27 cellular contexts compared by ENCODE assay signal in genomic region chr1:183694035-183694434, GRCh38. TPM values are rescaled to one million over a fixed set of nuclear protein-coding genes. Genes with fewer than 3 reads are reported as not detected.
DNase-seq lines count a peak whose midpoint lies in the region; TF ChIP-seq lines count a peak whose summit lies in the region.
"Had no signal": no experiment of that assay in that cellular context is flagged by ENCODE, and none has a peak within 500 bp of the region (broad histone marks: within the 10 kb centered on the region; RNA-seq: fewer than 3 reads in every experiment).

No MANE protein-coding gene starts in this region.

- H3K27ac Mint-ChIP-seq in mesothelial cell of epicardium, result peak overlapping the region; percentile 69
- no peak overlapping the region for H3K27ac Mint-ChIP-seq in T-helper 2 cell treated with Interferon-gamma antibody and Interleukin-4, amounts not matched to agents 5 μg/mL and 100 μg/mL, for 36 hours
- H3K27ac Mint-ChIP-seq: activated T-cell treated with anti-CD3 and anti-CD28 coated beads, Interleukin-2, amount 50 U/mL, for 24 hours; CD8-positive, alpha-beta T cell had no signal

- H3K4me1 Mint-ChIP-seq in mesothelial cell of epicardium, result peaks cover 60% of the 10 kb centered on the region
- H3K4me1 Mint-ChIP-seq in T-helper 2 cell treated with Interferon-gamma antibody and Interleukin-4, amounts not matched to agents 5 μg/mL and 100 μg/mL, for 36 hours (ENCODE audit: low read depth), result no peaks in the 10 kb centered on the region

- no peaks in the 10 kb centered on the region for H3K36me3 Mint-ChIP-seq in mesothelial cell of epicardium
- no peaks in the 10 kb centered on the region for H3K36me3 Mint-ChIP-seq in T-helper 2 cell treated with Interferon-gamma antibody and Interleukin-4, amounts not matched to agents 5 μg/mL and 100 μg/mL, for 36 hours (ENCODE audit: low read depth)
- H3K36me3 Mint-ChIP-seq: CD8-positive, alpha-beta T cell had no signal

- no peak overlapping the region for H3K4me3 Mint-ChIP-seq in mesothelial cell of epicardium
- H3K4me3 Mint-ChIP-seq in T-helper 2 cell treated with Interferon-gamma antibody and Interleukin-4, amounts not matched to agents 5 μg/mL and 100 μg/mL, for 36 hours, result no peak overlapping the region
- H3K4me3 Mint-ChIP-seq: activated T-cell treated with anti-CD3 and anti-CD28 coated beads, Interleukin-2, amount 50 U/mL, for 24 hours; CD8-positive, alpha-beta T cell; naive thymus-derived CD4-positive, alpha-beta T cell had no signal

- no peaks in the 10 kb centered on the region for H3K9me3 Mint-ChIP-seq in mesothelial cell of epicardium
- H3K9me3 Mint-ChIP-seq in T-helper 2 cell treated with Interferon-gamma antibody and Interleukin-4, amounts not matched to agents 5 μg/mL and 100 μg/mL, for 36 hours, result no peaks in the 10 kb centered on the region
- H3K9me3 Mint-ChIP-seq: activated T-cell treated with anti-CD3 and anti-CD28 coated beads, Interleukin-2, amount 50 U/mL, for 24 hours; CD8-positive, alpha-beta T cell; naive thymus-derived CD4-positive, alpha-beta T cell had no signal

- DNase-seq in Ammon's horn (ENCODE audit: low spot score) (peak; percentile 48), NCI-H69 (lab: John Stamatoyannopoulos, UW) (peak; percentile 20), fibroblast of the aortic adventitia (ENCODE audit: low read depth) (peak; percentile 29), mesothelial cell of epicardium (ENCODE audit: low spot score in 2 of 2, unreplicated experiment in 2 of 2) (no peak), T-helper 1 cell (no peak)
- no peak for DNase-seq in effector CD4-positive, alpha-beta T cell
- DNase-seq in activated CD4-positive, CD25-positive, alpha-beta regulatory T cell treated with anti-CD3 and anti-CD28 coated beads, Interleukin-2, amount 50 U/mL, for 72 hours, result no peak
- DNase-seq in T-helper 2 cell treated with Interferon-gamma antibody and Interleukin-4, amounts not matched to agents 5 μg/mL and 100 μg/mL, for 36 hours (ENCODE audit: low spot score), result no peak
- DNase-seq: activated CD4-positive, alpha-beta T cell treated with anti-CD3 and anti-CD28 coated beads for 4 hours; activated T-cell treated with anti-CD3 and anti-CD28 coated beads, Interleukin-2, amount 50 U/mL, for 24 hours; AML-193; CD8-positive, alpha-beta T cell; GF-D8; H7; left colon; naive thymus-derived CD4-positive, alpha-beta T cell; NCI-H1436 treated with DMSO at 0.1 percent for 48 hours; NCI-H510A; stimulated activated CD4-positive, alpha-beta T cell treated with anti-CD3 and anti-CD28 coated beads, Interleukin-12 subunit alpha, Interleukin-12 subunit beta, amount 100 ng/mL, for 4 hours; stimulated activated CD4-positive, alpha-beta T cell treated with anti-CD3 and anti-CD28 coated beads, Interleukin-4, amount 100 ng/mL, for 4 hours; stimulated activated naive CD4-positive, alpha-beta T cell treated with Interleukin-2 at 50 U/mL for 16 hours had no signal

- TF ChIP-seq CTCF in fibroblast of the aortic adventitia (IDR thresholded peaks at IDR 0.05; ENCODE audit: insufficient read depth, low read length) (no peak), mesothelial cell of epicardium (IDR thresholded peaks at IDR 0.05; ENCODE audit: unreplicated experiment) (no peak)

- no peaks in the 10 kb centered on the region for H3K27me3 Mint-ChIP-seq in mesothelial cell of epicardium (ENCODE audit: low read depth)
- no peaks in the 10 kb centered on the region for H3K27me3 Mint-ChIP-seq in T-helper 2 cell treated with Interferon-gamma antibody and Interleukin-4, amounts not matched to agents 5 μg/mL and 100 μg/mL, for 36 hours (ENCODE audit: low read depth)
- H3K27me3 Mint-ChIP-seq: activated T-cell treated with anti-CD3 and anti-CD28 coated beads, Interleukin-2, amount 50 U/mL, for 24 hours had no signal

- no peak overlapping the region for H3K4me3 ChIP-seq in fibroblast of the aortic adventitia (ENCODE audit: low read depth, low read length)
- H3K4me3 ChIP-seq: SJSA1, tibial nerve had no signal

RNA-seq across cellular contexts. Expression of gene APOBEC4, which starts 40.9 kb away (rescaled TPM):
- total RNA-seq in fibroblast of the aortic adventitia (ENCODE audit: low replicate concordance) (not detected in 2 replicates), mesothelial cell of epicardium (not detected in 3 replicates)
- total RNA-seq: activated CD8-positive, alpha-beta memory T cell treated with anti-CD3 and anti-CD28 coated beads for 36 hours; CD8-positive, alpha-beta T cell; fibroblast of villous mesenchyme; H7; naive thymus-derived CD4-positive, alpha-beta T cell; osteoblast; SJSA1; T-helper 1 cell treated with Interleukin-12 subunit alpha and Interleukin-12 subunit beta and Interleukin-4 antibody, amounts not matched to agents 30 ng/mL and 1 ng/mL, for 36 hours; tibial nerve had no signal

RNA-seq across cellular contexts. Expression of gene ARPC5, which starts 58.5 kb away (rescaled TPM):
- total RNA-seq in fibroblast of the aortic adventitia (ENCODE audit: low replicate concordance), result 112 and 312 TPM in 2 replicates
- 72.9 to 75.7 TPM (median 73.9 TPM) in 3 replicates for total RNA-seq in mesothelial cell of epicardium

Comparison
In these comparisons a context has a peak if more than half of its experiments do, and no peak if none do; other contexts are left out.
1. DNase-seq: peak in Ammon's horn (single experiment), NCI-H69 (single experiment) and fibroblast of the aortic adventitia (single experiment); none in mesothelial cell of epicardium (0 of 2), effector CD4-positive, alpha-beta T cell (single experiment), activated CD4-positive, CD25-positive, alpha-beta regulatory T cell treated with anti-CD3 and anti-CD28 coated beads, Interleukin-2, amount 50 U/mL, for 72 hours (single experiment), T-helper 1 cell (0 of 5) and T-helper 2 cell treated with Interferon-gamma antibody and Interleukin-4, amounts not matched to agents 5 μg/mL and 100 μg/mL, for 36 hours (single experiment).